12 cellular contexts compared by ENCODE assay signal in the genomic region with DNA sequence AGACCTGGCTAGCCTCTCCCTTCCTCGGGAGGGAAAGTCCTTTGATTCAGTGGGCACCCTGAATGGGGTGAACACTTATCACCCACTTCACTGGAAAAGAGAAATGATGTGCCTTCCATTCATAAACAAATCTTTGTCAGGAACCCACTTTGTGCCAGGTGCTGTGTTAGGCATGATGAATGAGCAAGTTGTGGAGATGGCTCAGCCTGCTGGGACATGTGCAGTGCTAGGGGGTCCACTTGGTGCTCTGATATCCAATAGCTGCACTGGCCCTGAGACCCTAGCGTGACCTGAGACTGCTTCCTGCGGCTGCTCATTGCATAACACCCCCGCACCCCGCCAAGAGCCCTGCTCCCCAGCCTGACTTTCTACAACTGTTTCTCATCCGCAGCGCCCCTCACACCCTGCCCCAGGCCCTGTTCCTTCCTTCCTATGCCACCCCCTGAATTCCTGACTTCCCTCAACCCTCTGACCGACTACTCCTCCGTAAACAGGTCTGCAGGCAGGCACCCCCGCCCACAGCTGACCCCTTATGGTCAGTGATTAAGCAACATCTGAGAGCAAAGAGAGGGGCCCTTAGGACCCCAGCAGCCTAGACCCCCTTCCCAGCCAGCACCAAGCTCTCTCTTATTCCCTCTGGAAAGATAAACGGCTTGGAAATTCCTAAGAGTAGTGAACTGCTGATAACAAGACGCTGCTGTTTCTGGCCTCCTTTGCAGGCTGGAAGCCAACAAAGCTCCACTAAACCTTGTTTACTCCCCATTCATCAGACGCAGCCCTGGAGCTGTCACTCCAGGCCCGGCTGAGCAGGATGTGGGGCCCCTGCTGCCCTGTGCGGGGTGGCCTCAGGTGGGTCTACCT. TPM values are rescaled to one million over a fixed set of nuclear protein-coding genes. Genes with fewer than 3 reads are reported as not detected.
DNase-seq lines count a peak whose midpoint lies in the region; ATAC-seq, FAIRE-seq and TF ChIP-seq lines count a peak whose summit lies in the region.
"Had no signal": no experiment of that assay in that cellular context is flagged by ENCODE, and none has a peak within 500 bp of the region (broad histone marks: within the 10 kb centered on the region; RNA-seq: fewer than 3 reads in every experiment).

No MANE protein-coding gene starts in this region.

- CTCF ChIA-PET in IMR-90 (lab: Yijun Ruan, JAX) (no interaction called here), HepG2 (lab: Yijun Ruan, JAX; ENCODE audit: low intra/inter-chr PET ratio, low total read pairs) (no interaction called here)

- peak overlapping the region; percentile 54 for H2BK120ac ChIP-seq in IMR-90 (ENCODE audit: low read depth, low read length)

- peaks cover 59% of the 10 kb centered on the region for H3K9me1 ChIP-seq in IMR-90 (ENCODE audit: insufficient read depth, low read length)

- peaks cover 67% of the 10 kb centered on the region for H3K4me1 ChIP-seq in IMR-90 (ENCODE audit: control insufficient read depth, insufficient read depth, low read length)
- H3K4me1 ChIP-seq in HepG2 (ENCODE audit: insufficient read depth, low read length): peaks cover 44% of the 10 kb centered on the region

- intact Hi-C loops in IMR-90 (cut with micrococcal nuclease): no loop called here
- intact Hi-C loops in dorsolateral prefrontal cortex (cut with DNase I): no loop called here
- intact Hi-C loops in HepG2 (cut with micrococcal nuclease; ENCODE audit: unreplicated experiment): loop anchor here (2.0 kb wide), 1 partner anchor 19 kb away; no protein-coding TSS in a partner anchor

- in situ Hi-C loops in IMR-90 (cut with MboI; ENCODE audit: low sequenced_read_pairs): no loop called here
- in situ Hi-C loops in HepG2 (cut with HindIII; ENCODE audit: extremely low pct_ligation_motif_present, low pct_unique_long_range_greater_than_20kb): no loop called here

- H3K27me3 ChIP-seq in IMR-90 (ENCODE audit: control insufficient read depth, insufficient read depth, low read length) (no peaks in the 10 kb centered on the region), dorsolateral prefrontal cortex (no peaks in the 10 kb centered on the region), HepG2 (ENCODE audit: control insufficient read depth in 1 of 2, insufficient read depth in 2 of 2, low read length in 2 of 2) (no peaks in the 10 kb centered on the region)

- peaks cover 7 to 9% of the 10 kb centered on the region in 2 donors for H3K4me1 Mint-ChIP-seq in stimulated activated naive B cell treated with anti-CD40 and anti-IgM and Interleukin-4, amounts not matched to agents 10 μg/mL and 1 μg/mL and 100 μg/mL, for 72 hours

- H3K27me3 Mint-ChIP-seq in stimulated activated naive B cell treated with anti-CD40 and anti-IgM and Interleukin-4, amounts not matched to agents 10 μg/mL and 1 μg/mL and 100 μg/mL, for 72 hours: no peaks in the 10 kb centered on the region
- H3K27me3 Mint-ChIP-seq: activated naive CD4-positive, alpha-beta T cell treated with anti-CD3 and anti-CD28 coated beads, Interleukin-2, amount 10 ng/mL, durations not matched to agents 7 days and 5 days; naive thymus-derived CD8-positive, alpha-beta T cell had no signal

- peaks cover 64% of the 10 kb centered on the region for H3K36me3 ChIP-seq in IMR-90 (ENCODE audit: control insufficient read depth, insufficient read depth, low read length)
- H3K36me3 ChIP-seq in HepG2 (replicated peaks in 1 of 2; ENCODE audit: control insufficient read depth in 1 of 2, insufficient read depth in 2 of 2, low read length in 2 of 2): peaks cover 3 to 8% of the 10 kb centered on the region in 2 experiments; a peak in 2 of 5 replicates

- H3K14ac ChIP-seq in IMR-90 (replicated peaks; ENCODE audit: low read depth, low read length): peak overlapping the region; percentile 60

- TF ChIP-seq RAD21 in IMR-90 (IDR thresholded peaks at IDR 0.05; ENCODE audit: low read length): no peak
- TF ChIP-seq RAD21 in HepG2 (CRISPR knock-in tag; IDR thresholded peaks at IDR 0.05): no peak

- no peak overlapping the region for H3K4me3 Mint-ChIP-seq in stimulated activated naive B cell treated with anti-CD40 and anti-IgM and Interleukin-4, amounts not matched to agents 10 μg/mL and 1 μg/mL and 100 μg/mL, for 72 hours
- H3K4me3 Mint-ChIP-seq: activated naive CD4-positive, alpha-beta T cell treated with anti-CD3 and anti-CD28 coated beads, Interleukin-2, amount 10 ng/mL, durations not matched to agents 7 days and 5 days; naive thymus-derived CD8-positive, alpha-beta T cell had no signal

- H3K79me1 ChIP-seq in IMR-90 (ENCODE audit: low read depth in 1 of 2, low read length in 2 of 2): peaks cover 36 to 95% of the 10 kb centered on the region in 2 experiments

- H2AFZ ChIP-seq in IMR-90 (replicated peaks; ENCODE audit: low read length, poor library complexity): peak overlapping the region; percentile 52
- no peak overlapping the region for H2AFZ ChIP-seq in HepG2 (ENCODE audit: low read length)

- H2BK5ac ChIP-seq in IMR-90 (ENCODE audit: low read depth, low read length, poor library complexity, severe bottlenecking): peak overlapping the region; percentile 37

- no peak overlapping the region; the same call in 2 of the 3 replicates for H2BK15ac ChIP-seq in IMR-90 (ENCODE audit: low read depth, low read length)

- no peak overlapping the region for H3K4me3 ChIP-seq in IMR-90 (ENCODE audit: insufficient read depth, low read depth, low read length)
- peak overlapping the region in 16 of 59 donors; percentile 0 to 42 (median 17) for H3K4me3 ChIP-seq in dorsolateral prefrontal cortex
- H3K4me3 ChIP-seq in HepG2 (replicated peaks in 1 of 3; ENCODE audit: insufficient read depth in 1 of 3, low read depth in 2 of 3, low read length in 3 of 3): peak overlapping the region in 1 of 3 experiments; percentile 5; a peak in 1 of 6 replicates

- no peak for TF ChIP-seq CTCF in IMR-90 (conservative IDR thresholded peaks at IDR 0.05; ENCODE audit: low read depth, low read length)
- TF ChIP-seq CTCF in dorsolateral prefrontal cortex (IDR thresholded peaks at IDR 0.05 in 54 of 56, conservative IDR thresholded peaks at IDR 0.05 in 2 of 56; ENCODE audit: low read depth in 1 of 56, partially characterized antibody in 56 of 56): no peak
- no peak for TF ChIP-seq CTCF in HepG2 (CRISPR knock-in tag; IDR thresholded peaks at IDR 0.05)

- peaks cover 54 to 63% of the 10 kb centered on the region in 2 donors for H3K36me3 Mint-ChIP-seq in stimulated activated naive B cell treated with anti-CD40 and anti-IgM and Interleukin-4, amounts not matched to agents 10 μg/mL and 1 μg/mL and 100 μg/mL, for 72 hours

- H4K8ac ChIP-seq in IMR-90 (ENCODE audit: low read depth in 2 of 2, low read length in 2 of 2): peak overlapping the region; percentile 24 to 58; a peak in 2 of 4 replicates

- dilution Hi-C loops in IMR-90 (cut with HindIII; ENCODE audit: low sequenced_read_pairs, unreplicated experiment): no loop called here

- peak overlapping the region; percentile 39 for H4K5ac ChIP-seq in IMR-90 (ENCODE audit: low read depth, low read length)

- H3K4me2 ChIP-seq in IMR-90 (ENCODE audit: low read depth, low read length) (peak overlapping the region; percentile 30; the same call in 1 of the 2 replicates), HepG2 (ENCODE audit: low read depth, low read length) (peak overlapping the region; percentile 64)

- H4K20me1 ChIP-seq in IMR-90 (ENCODE audit: insufficient read depth, low read length) (peaks cover 96% of the 10 kb centered on the region), HepG2 (ENCODE audit: insufficient read depth, low read length) (no peaks in the 10 kb centered on the region)

- H4K91ac ChIP-seq in IMR-90 (ENCODE audit: insufficient read depth, low read depth, low read length): no peak overlapping the region

- peak overlapping the region; percentile 10 for H3K27ac Mint-ChIP-seq in stimulated activated naive B cell treated with anti-CD40 and anti-IgM and Interleukin-4, amounts not matched to agents 10 μg/mL and 1 μg/mL and 100 μg/mL, for 72 hours
- H3K27ac Mint-ChIP-seq: activated naive CD4-positive, alpha-beta T cell treated with anti-CD3 and anti-CD28 coated beads, Interleukin-2, amount 10 ng/mL, durations not matched to agents 7 days and 5 days had no signal

- H3K9me3 Mint-ChIP-seq in stimulated activated naive B cell treated with anti-CD40 and anti-IgM and Interleukin-4, amounts not matched to agents 10 μg/mL and 1 μg/mL and 100 μg/mL, for 72 hours: peaks cover 0 to 8% of the 10 kb centered on the region in 2 donors
- H3K9me3 Mint-ChIP-seq: activated naive CD4-positive, alpha-beta T cell treated with anti-CD3 and anti-CD28 coated beads, Interleukin-2, amount 10 ng/mL, durations not matched to agents 7 days and 5 days; naive thymus-derived CD8-positive, alpha-beta T cell had no signal

- WGBS in IMR-90 (ENCODE audit: extremely low coverage in 2 of 2, insufficient read length in 1 of 2), 2 experiments: 15% methylated on average over 6 of the region's 15 CpGs; no CpG with 5 or more reads in 1 of the 2 experiments
- 65% methylated on average over 11 of the region's 15 CpGs for WGBS in HepG2 (ENCODE audit: low lambda C conversion rate)

- H3K9ac ChIP-seq in IMR-90 (ENCODE audit: low read depth, low read length) (peak overlapping the region; percentile 10; the same call in 1 of the 2 replicates), HepG2 (ENCODE audit: insufficient read depth, low read depth, low read length) (no peak overlapping the region)

- no peak overlapping the region for H3K56ac ChIP-seq in IMR-90 (ENCODE audit: extremely low read depth, insufficient read depth, low read length)

- peak; percentile 12 for ATAC-seq in IMR-90 (ENCODE audit: low read depth)
- ATAC-seq in HepG2: peak; percentile 57
- no peak for ATAC-seq in stimulated activated naive B cell treated with anti-CD40 and anti-IgM and Interleukin-4, amounts not matched to agents 10 μg/mL and 1 μg/mL and 100 μg/mL, for 72 hours (replicated peaks)
- ATAC-seq: activated CD4-positive, CD25-positive, alpha-beta regulatory T cell treated with anti-CD3 and anti-CD28 coated beads, Interleukin-2, amount 50 U/mL, for 24 hours; naive thymus-derived CD8-positive, alpha-beta T cell had no signal

- no peaks in the 10 kb centered on the region for H3K79me2 ChIP-seq in HepG2 (ENCODE audit: insufficient read depth, low read length)

- FAIRE-seq in HepG2 (lab: Jason Lieb, UNC) (peak; percentile 37), GM19239 (lab: Jason Lieb, UNC) (no peak)
- FAIRE-seq: frontal cortex had no signal

- POLR2A ChIA-PET in IMR-90 (lab: Charles Lee; ENCODE audit: unreplicated experiment): no interaction called here
- POLR2A ChIA-PET in HepG2 (lab: Yijun Ruan, JAX): interaction anchor here (1.0 to 1.9 kb wide), 2 partner anchors 9 to 25 kb away, joined by 3 to 8 read pairs; partner anchors contain the start of gene PHLDA3

- peak overlapping the region; percentile 64 for H3K23ac ChIP-seq in IMR-90 (ENCODE audit: low read depth, low read length)

- TF ChIP-seq EP300 in HepG2 (IDR thresholded peaks at IDR 0.05; ENCODE audit: low read depth in 2 of 2, low read length in 2 of 2) (0 out of 4 replicates have a peak, but pooled peaks of 1 of the 2 experiments have one; percentile 11), HepG2 (CRISPR knock-in tag; IDR thresholded peaks at IDR 0.05; ENCODE audit: borderline replicate concordance) (no peak)

- DNase-seq in IMR-90 (peak; percentile 79), dorsolateral prefrontal cortex (no peak), HepG2 (ENCODE audit: low spot score) (no peak), SIG-M5 (lab: John Stamatoyannopoulos, UW) (no peak), GM19239 (ENCODE audit: insufficient read length, low spot score) (no peak)
- no peak for DNase-seq in stimulated activated naive B cell treated with anti-CD40 and anti-IgM and Interleukin-4, amounts not matched to agents 10 μg/mL and 1 μg/mL and 100 μg/mL, for 72 hours
- DNase-seq in activated CD4-positive, alpha-beta T cell treated with anti-CD3 and anti-CD28 coated beads, Interleukin-2, amount 50 U/mL, for 1 hour: no peak
- DNase-seq in activated effector memory CD4-positive, alpha-beta T cell treated with anti-CD3 and anti-CD28 coated beads, Interleukin-2, amount 50 U/mL, for 16 hours: no peak
- DNase-seq: activated naive CD4-positive, alpha-beta T cell treated with anti-CD3 and anti-CD28 coated beads, Interleukin-2, amount 10 ng/mL, durations not matched to agents 7 days and 5 days; naive thymus-derived CD8-positive, alpha-beta T cell had no signal

- peak overlapping the region; percentile 75 for H3K27ac ChIP-seq in IMR-90 (ENCODE audit: insufficient read depth, low read length)
- H3K27ac ChIP-seq in dorsolateral prefrontal cortex: peak overlapping the region; percentile 57 to 100 (median 97)
- peak overlapping the region; percentile 53 for H3K27ac ChIP-seq in HepG2 (ENCODE audit: extremely low read length, insufficient read depth, low read length)

- BruUV-seq in IMR-90 (replicated peaks; lab: Mats Ljungman, UMichigan) (no TSS peak), HepG2 (replicated peaks; lab: Mats Ljungman, UMichigan) (no TSS peak)

- H3K9me3 ChIP-seq in IMR-90 (ENCODE audit: control insufficient read depth, insufficient read depth, low read length) (no peaks in the 10 kb centered on the region), HepG2 (ENCODE audit: low read length) (no peaks in the 10 kb centered on the region)

- peak overlapping the region; percentile 53 for H2AK5ac ChIP-seq in IMR-90 (ENCODE audit: low read depth, low read length)

- TF ChIP-seq POLR2A in IMR-90 (IDR thresholded peaks at IDR 0.05; ENCODE audit: low read depth, low read length) (no peak), HepG2 (IDR thresholded peaks at IDR 0.05; ENCODE audit: insufficient read depth in 1 of 2, low read depth in 2 of 2, low read length in 2 of 2) (no peak)

- peak overlapping the region; percentile 63 for H3K18ac ChIP-seq in IMR-90 (ENCODE audit: low read depth, low read length)

- peak overlapping the region; percentile 28; the same call in 1 of the 2 replicates for H2BK20ac ChIP-seq in IMR-90 (ENCODE audit: low read depth, low read length)

- peak overlapping the region; percentile 32 for H3K4ac ChIP-seq in IMR-90 (ENCODE audit: low read depth, low read length)

- peak overlapping the region; percentile 62 for H2AK9ac ChIP-seq in IMR-90 (replicated peaks; ENCODE audit: low read depth, low read length, poor library complexity)

RNA-seq across cellular contexts. Expression of gene CSRP1, which starts 12.9 kb away (rescaled TPM):
- 1,498 and 1,861 TPM in 2 replicates for total RNA-seq in IMR-90 (2012; rRNA removed)
- polyA plus RNA-seq in IMR-90 (2012; rRNA removed): 948 and 1,037 TPM in 2 replicates
- polyA plus RNA-seq in IMR-90 (2012; cell fraction: cytosol; rRNA removed): 955 and 1,043 TPM in 2 replicates
- polyA plus RNA-seq in IMR-90 (2012; cell fraction: nucleus; rRNA removed; ENCODE audit: low replicate concordance): 737 and 1,227 TPM in 2 replicates
- total RNA-seq in dorsolateral prefrontal cortex: 1,000 to 10,000 TPM in 2 of 120 experiments, 100 to 1,000 TPM in 118; 225 to 1,268 (median 522) TPM
- total RNA-seq in HepG2 (2016; rRNA removed; fragmentation: Illumina TruSeq; extraction: Trizol): 68.9 and 70.8 TPM in 2 replicates
- 12.3 and 12.8 TPM in 2 replicates for total RNA-seq in HepG2 (2016; cell fraction: cytosol; rRNA removed; fragmentation: Illumina TruSeq; extraction: Trizol; ENCODE audit: low read depth)
- 66.1 and 69.5 TPM in 2 replicates for total RNA-seq in HepG2 (2016; cell fraction: insoluble cytoplasmic fraction; rRNA removed; fragmentation: Illumina TruSeq; extraction: Trizol)
- total RNA-seq in HepG2 (2016; cell fraction: membrane; rRNA removed; fragmentation: Illumina TruSeq; extraction: Trizol): 28.9 and 33.8 TPM in 2 replicates
- total RNA-seq in HepG2 (2016; cell fraction: nucleus; rRNA removed; fragmentation: Illumina TruSeq; extraction: Trizol): 35.6 and 44.2 TPM in 2 replicates
- polyA plus RNA-seq in HepG2 (2011; rRNA removed): 14.5 and 17.7 TPM in 2 replicates
- polyA plus RNA-seq in HepG2 (2011; cell fraction: cytosol; rRNA removed): 15.2 and 17.2 TPM in 2 replicates
- polyA plus RNA-seq in HepG2 (2011; cell fraction: nucleus; rRNA removed): 10.9 and 14.9 TPM in 2 replicates
- polyA plus RNA-seq in HepG2 (2012): 9.9 and 18.8 TPM in 2 replicates
- polyA plus RNA-seq in HepG2 (2016; cell fraction: cytosol; fragmentation: Illumina TruSeq; extraction: Trizol; ENCODE audit: low read depth): 15.3 and 18.6 TPM in 2 replicates
- 83.1 and 92.4 TPM in 2 replicates for polyA plus RNA-seq in HepG2 (2016; cell fraction: insoluble cytoplasmic fraction; fragmentation: Illumina TruSeq; extraction: Trizol; ENCODE audit: low read depth)
- polyA plus RNA-seq in HepG2 (2016; cell fraction: membrane; fragmentation: Illumina TruSeq; extraction: Trizol; ENCODE audit: low read depth): 29.6 and 30.8 TPM in 2 replicates
- polyA plus RNA-seq in HepG2 (2016; cell fraction: nucleus; fragmentation: Illumina TruSeq; extraction: Trizol; ENCODE audit: insufficient read depth, low read depth): 54.3 and 54.9 TPM in 2 replicates
- polyA minus RNA-seq in HepG2 (2011; rRNA and poly(A)+ RNA removed; ENCODE audit: low replicate concordance): 22.9 and 266 TPM in 2 replicates
- 8.4 and 9.1 TPM in 2 replicates for polyA minus RNA-seq in HepG2 (2011; cell fraction: cytosol; rRNA and poly(A)+ RNA removed)
- polyA minus RNA-seq in HepG2 (2011; cell fraction: nucleus; rRNA and poly(A)+ RNA removed): 9.1 and 11.7 TPM in 2 replicates

RNA-seq across cellular contexts. Expression of gene PHLDA3, which starts 25.0 kb away (rescaled TPM):
- total RNA-seq in IMR-90 (2012; rRNA removed): 41.6 and 44.2 TPM in 2 replicates
- polyA plus RNA-seq in IMR-90 (2012; rRNA removed): 102 and 122 TPM in 2 replicates
- polyA plus RNA-seq in IMR-90 (2012; cell fraction: cytosol; rRNA removed): 50.7 and 178 TPM in 2 replicates
- polyA plus RNA-seq in IMR-90 (2012; cell fraction: nucleus; rRNA removed; ENCODE audit: low replicate concordance): 49.6 and 125 TPM in 2 replicates
- total RNA-seq in dorsolateral prefrontal cortex: 100 to 1,000 TPM in 6 of 120 experiments, 10 to 100 TPM in 114; 34.3 to 144 (median 58.1) TPM
- total RNA-seq in HepG2 (2016; rRNA removed; fragmentation: Illumina TruSeq; extraction: Trizol): 29.1 and 33.6 TPM in 2 replicates
- total RNA-seq in HepG2 (2016; cell fraction: cytosol; rRNA removed; fragmentation: Illumina TruSeq; extraction: Trizol; ENCODE audit: low read depth): 13.4 and 13.7 TPM in 2 replicates
- total RNA-seq in HepG2 (2016; cell fraction: insoluble cytoplasmic fraction; rRNA removed; fragmentation: Illumina TruSeq; extraction: Trizol): 29.0 and 34.8 TPM in 2 replicates
- total RNA-seq in HepG2 (2016; cell fraction: membrane; rRNA removed; fragmentation: Illumina TruSeq; extraction: Trizol): 27.3 and 32.8 TPM in 2 replicates
- 15.5 and 17.9 TPM in 2 replicates for total RNA-seq in HepG2 (2016; cell fraction: nucleus; rRNA removed; fragmentation: Illumina TruSeq; extraction: Trizol)
- polyA plus RNA-seq in HepG2 (2011; rRNA removed): 16.7 and 25.1 TPM in 2 replicates
- 18.1 and 31.9 TPM in 2 replicates for polyA plus RNA-seq in HepG2 (2011; cell fraction: cytosol; rRNA removed)
- polyA plus RNA-seq in HepG2 (2011; cell fraction: nucleus; rRNA removed): 18.6 and 19.4 TPM in 2 replicates
- 6.9 and 12.1 TPM in 2 replicates for polyA plus RNA-seq in HepG2 (2012)
- 23.0 and 26.1 TPM in 2 replicates for polyA plus RNA-seq in HepG2 (2016; cell fraction: cytosol; fragmentation: Illumina TruSeq; extraction: Trizol; ENCODE audit: low read depth)
- 47.7 and 53.8 TPM in 2 replicates for polyA plus RNA-seq in HepG2 (2016; cell fraction: insoluble cytoplasmic fraction; fragmentation: Illumina TruSeq; extraction: Trizol; ENCODE audit: low read depth)
- 39.2 and 43.9 TPM in 2 replicates for polyA plus RNA-seq in HepG2 (2016; cell fraction: membrane; fragmentation: Illumina TruSeq; extraction: Trizol; ENCODE audit: low read depth)
- polyA plus RNA-seq in HepG2 (2016; cell fraction: nucleus; fragmentation: Illumina TruSeq; extraction: Trizol; ENCODE audit: insufficient read depth, low read depth): 43.9 and 44.6 TPM in 2 replicates
- 16.2 and 21.4 TPM in 2 replicates for polyA minus RNA-seq in HepG2 (2011; rRNA and poly(A)+ RNA removed; ENCODE audit: low replicate concordance)
- 11.5 and 15.4 TPM in 2 replicates for polyA minus RNA-seq in HepG2 (2011; cell fraction: cytosol; rRNA and poly(A)+ RNA removed)
- 13.6 and 15.2 TPM in 2 replicates for polyA minus RNA-seq in HepG2 (2011; cell fraction: nucleus; rRNA and poly(A)+ RNA removed)
- polyA plus RNA-seq: naive thymus-derived CD8-positive, alpha-beta T cell had no signal

RNA-seq across cellular contexts. Expression of gene NAV1, which starts 44.9 kb away (rescaled TPM):
- 14.0 and 14.4 TPM in 2 replicates for total RNA-seq in IMR-90 (2012; rRNA removed)
- 23.1 and 23.6 TPM in 2 replicates for polyA plus RNA-seq in IMR-90 (2012; rRNA removed)
- 11.8 and 15.2 TPM in 2 replicates for polyA plus RNA-seq in IMR-90 (2012; cell fraction: cytosol; rRNA removed)
- 31.9 and 47.5 TPM in 2 replicates for polyA plus RNA-seq in IMR-90 (2012; cell fraction: nucleus; rRNA removed; ENCODE audit: low replicate concordance)
- 100 to 1,000 TPM in 17 of 120 experiments, 10 to 100 TPM in 103; 53.8 to 141 (median 77.6) TPM for total RNA-seq in dorsolateral prefrontal cortex
- 0.01 TPM in 1 of 2 replicates, not detected in the other for total RNA-seq in HepG2 (2016; rRNA removed; fragmentation: Illumina TruSeq; extraction: Trizol)
- not detected in 2 replicates for total RNA-seq in HepG2 (2016; cell fraction: cytosol; rRNA removed; fragmentation: Illumina TruSeq; extraction: Trizol; ENCODE audit: low read depth)
- total RNA-seq in HepG2 (2016; cell fraction: insoluble cytoplasmic fraction; rRNA removed; fragmentation: Illumina TruSeq; extraction: Trizol): 0.02 TPM in 1 of 2 replicates, not detected in the other
- under 0.01 TPM in 1 of 2 replicates, not detected in the other for total RNA-seq in HepG2 (2016; cell fraction: membrane; rRNA removed; fragmentation: Illumina TruSeq; extraction: Trizol)
- not detected in 2 replicates for total RNA-seq in HepG2 (2016; cell fraction: nucleus; rRNA removed; fragmentation: Illumina TruSeq; extraction: Trizol)
- polyA plus RNA-seq in HepG2 (2011; rRNA removed): 0.04 TPM in 1 of 2 replicates, not detected in the other
- polyA plus RNA-seq in HepG2 (2011; cell fraction: cytosol; rRNA removed): not detected in 2 replicates
- polyA plus RNA-seq in HepG2 (2011; cell fraction: nucleus; rRNA removed): 0.03 TPM in 1 of 2 replicates, not detected in the other
- 0.01 TPM in 2 replicates for polyA plus RNA-seq in HepG2 (2012)
- polyA plus RNA-seq in HepG2 (2016; cell fraction: cytosol; fragmentation: Illumina TruSeq; extraction: Trizol; ENCODE audit: low read depth): not detected in 2 replicates
- not detected in 2 replicates for polyA plus RNA-seq in HepG2 (2016; cell fraction: insoluble cytoplasmic fraction; fragmentation: Illumina TruSeq; extraction: Trizol; ENCODE audit: low read depth)
- polyA plus RNA-seq in HepG2 (2016; cell fraction: membrane; fragmentation: Illumina TruSeq; extraction: Trizol; ENCODE audit: low read depth): not detected in 2 replicates
- not detected in 2 replicates for polyA plus RNA-seq in HepG2 (2016; cell fraction: nucleus; fragmentation: Illumina TruSeq; extraction: Trizol; ENCODE audit: insufficient read depth, low read depth)
- 0.04 and 0.75 TPM in 2 replicates for polyA minus RNA-seq in HepG2 (2011; rRNA and poly(A)+ RNA removed; ENCODE audit: low replicate concordance)
- polyA minus RNA-seq in HepG2 (2011; cell fraction: cytosol; rRNA and poly(A)+ RNA removed): not detected in 2 replicates
- not detected in 2 replicates for polyA minus RNA-seq in HepG2 (2011; cell fraction: nucleus; rRNA and poly(A)+ RNA removed)

Comparison
In these comparisons a context has a peak if more than half of its experiments do, and no peak if none do; other contexts are left out.
1. ATAC-seq: peak in IMR-90 (single experiment) and HepG2 (single experiment); none in stimulated activated naive B cell treated with anti-CD40 and anti-IgM and Interleukin-4, amounts not matched to agents 10 μg/mL and 1 μg/mL and 100 μg/mL, for 72 hours (0 of 2).
2. RNA of gene NAV1, which starts 44.9 kb away (total RNA-seq): 53.8 to 141 TPM in dorsolateral prefrontal cortex and 14.0 to 14.4 TPM in IMR-90; under 0.01 to 0.02 TPM in HepG2; every median in the first group is over 10 times any median in the second.
3. Peak in every context shown above with its lines, with median percentiles within 50 percentile points of each other: H3K27ac ChIP-seq.